In genomic region chr19:13757805-13758772, GRCh38 we compare ENCODE assay signal across 1 cellular context.
A peak's percentile ranks its signal among the peaks of the same experiment; 100 is the strongest.
TF ChIP-seq lines count a peak whose summit lies in the region.

No MANE protein-coding gene starts in this region.

TF ChIP-seq in HEK293, 187 proteins besides CTCF, POLR2A, EP300 and RAD21:
- no peak for TF ChIP-seq ZNF707 (tag by site-specific recombination; IDR thresholded peaks at IDR 0.05)
- TF ChIP-seq ZNF16 (tag by site-specific recombination; IDR thresholded peaks at IDR 0.05; ENCODE audit: low read depth), result peak; percentile 90
- TF ChIP-seq ZFP69B (tag by site-specific recombination; IDR thresholded peaks at IDR 0.05), result 0 out of 2 replicates have a peak, but pooled peaks have one; percentile 29
- peak; percentile 21; the same call in 1 of the 2 replicates for TF ChIP-seq KLF10 (tag by site-specific recombination; IDR thresholded peaks at IDR 0.05)
- TF ChIP-seq ZNF121 (tag by site-specific recombination; IDR thresholded peaks at IDR 0.05), result no peak
- peak; percentile 63 for TF ChIP-seq ZNF366 (tag by site-specific recombination; conservative IDR thresholded peaks at IDR 0.05)
- peak; percentile 69 for TF ChIP-seq KLF9 (tag by site-specific recombination; IDR thresholded peaks at IDR 0.05; ENCODE audit: low read depth)
- TF ChIP-seq GFI1B (tag by site-specific recombination; IDR thresholded peaks at IDR 0.05), result no peak
- TF ChIP-seq ZNF221 (tag by site-specific recombination; IDR thresholded peaks at IDR 0.05; ENCODE audit: borderline replicate concordance), result no peak
- TF ChIP-seq KLF8 (tag by site-specific recombination; IDR thresholded peaks at IDR 0.05), result no peak
- no peak for TF ChIP-seq ZNF654 (tag by site-specific recombination; IDR thresholded peaks at IDR 0.05; ENCODE audit: low read depth)
- peak; percentile 22; the same call in 1 of the 2 replicates for TF ChIP-seq PATZ1 (tag by site-specific recombination; IDR thresholded peaks at IDR 0.05)
- TF ChIP-seq ZNF362 (tag by site-specific recombination; IDR thresholded peaks at IDR 0.05), result no peak
- TF ChIP-seq ZNF24 (tag by site-specific recombination; IDR thresholded peaks at IDR 0.05), result peak; percentile 97
